ENCODE assay signal across 8 cellular contexts in the genomic region with DNA sequence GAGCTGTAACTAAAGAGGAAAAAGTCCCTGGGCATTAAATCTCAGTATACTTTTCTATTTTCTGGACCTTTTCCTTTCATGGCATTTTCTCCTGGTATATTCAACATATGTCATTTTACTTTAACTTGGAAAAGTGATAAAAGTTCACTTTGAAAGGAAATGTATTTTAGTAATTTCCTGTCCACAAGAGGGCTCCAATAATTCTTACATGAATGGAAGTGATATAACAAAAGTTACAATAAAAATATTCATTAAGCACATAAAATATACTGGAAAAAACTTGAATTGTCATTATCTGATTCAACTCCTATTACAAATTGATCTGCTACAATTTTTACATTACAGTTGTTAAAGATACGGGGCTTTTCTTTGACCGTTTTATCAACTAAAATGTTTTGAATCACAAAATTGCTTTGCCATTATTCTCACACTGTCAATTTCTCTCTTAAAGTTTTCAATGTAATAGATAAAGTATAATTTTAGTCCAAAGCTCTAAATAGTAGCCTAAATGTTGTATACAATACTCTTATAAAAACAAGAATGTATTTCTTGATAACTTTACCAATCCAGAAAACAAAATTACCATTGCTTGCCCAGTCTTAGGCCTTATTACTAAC. TPM values are rescaled to one million over a fixed set of nuclear protein-coding genes. Genes with fewer than 3 reads are reported as not detected.
DNase-seq lines count a peak whose midpoint lies in the region; ATAC-seq, FAIRE-seq and TF ChIP-seq lines count a peak whose summit lies in the region.

No MANE protein-coding gene starts in this region.

- no peaks in the 10 kb centered on the region for H3K27me3 Mint-ChIP-seq in endodermal cell (ENCODE audit: insufficient read depth)

- no peak for ATAC-seq in pancreas
- ATAC-seq in GM18873 (IDR thresholded peaks at IDR 0.05; ENCODE audit: low FRiP score, unreplicated experiment) = no peak
- ATAC-seq in GM21423 (IDR thresholded peaks at IDR 0.05; ENCODE audit: unreplicated experiment) = no peak

- no peak for TF ChIP-seq POLR2A in GM12892 (IDR thresholded peaks at IDR 0.05; ENCODE audit: low read depth, low read length)

- no peak overlapping the region for H3K27ac Mint-ChIP-seq in endodermal cell

- no peaks in the 10 kb centered on the region for H3K9me3 Mint-ChIP-seq in endodermal cell

- intact Hi-C loops in pancreas (cut with DNase I) = loop anchor here in 1 of 3 donors (5.0 kb wide), 1 partner anchor 267 kb away; no protein-coding TSS in a partner anchor

- TF ChIP-seq CTCF in D721Med (IDR thresholded peaks at IDR 0.05; ENCODE audit: insufficient read depth, missing control alignments) (peak; percentile 47), endodermal cell (conservative IDR thresholded peaks at IDR 0.05) (peak; percentile 48), pancreas (IDR thresholded peaks at IDR 0.05) (peak in 1 of 4 donors; percentile 14)

- no peaks in the 10 kb centered on the region for H3K36me3 Mint-ChIP-seq in endodermal cell (ENCODE audit: low read depth)

- FAIRE-seq in D721Med (lab: Jason Lieb, UNC) = no peak
- peak; percentile 88 for FAIRE-seq in pancreas (lab: Jason Lieb, UNC)
- no peak for FAIRE-seq in GM12892 (lab: Jason Lieb, UNC)

- in situ Hi-C loops in HAP-1 (cut with MboI; ENCODE audit: low sequenced_read_pairs) = loop anchor here (5.0 kb wide), 1 partner anchor 267 kb away; no protein-coding TSS in a partner anchor

- peak overlapping the region; percentile 50 for H3K9ac ChIP-seq in endodermal cell (ENCODE audit: extremely low read depth, low read length, poor library complexity, severe bottlenecking)

- H3K4me3 ChIP-seq in endodermal cell (ENCODE audit: low read length) = peak overlapping the region; percentile 99
- H3K4me3 ChIP-seq in pancreas = peak overlapping the region in 1 of 4 donors; percentile 93
- no peak overlapping the region for H3K4me3 ChIP-seq in HAP-1

- peaks cover 50% of the 10 kb centered on the region for H3K4me1 Mint-ChIP-seq in endodermal cell

- 80 to 95% methylated on average over 2 of the region's 2 CpGs for WGBS in endodermal cell (ENCODE audit: insufficient coverage in 1 of 2, insufficient read length in 1 of 2), 2 experiments
- WGBS in pancreas, 2 donors = 22 to 32% methylated on average over 2 of the region's 2 CpGs

- DNase-seq in D721Med (ENCODE audit: insufficient read length, low spot score) (no peak), NCI-H69 (lab: John Stamatoyannopoulos, UW) (peak; percentile 6), endodermal cell (no peak), pancreas (no peak), HAP-1 (ENCODE audit: low spot score in 2 of 2) (no peak), GM12892 (ENCODE audit: insufficient read length) (no peak)

- H3K9me3 ChIP-seq in endodermal cell (ENCODE audit: control insufficient read depth, low read length) = no peaks in the 10 kb centered on the region
- H3K9me3 ChIP-seq in pancreas = no peaks in the 10 kb centered on the region
- no peaks in the 10 kb centered on the region for H3K9me3 ChIP-seq in HAP-1

- H3K27ac ChIP-seq in endodermal cell (ENCODE audit: low read depth, low read length) (no peak overlapping the region), pancreas (no peak overlapping the region)

- H3K4me1 ChIP-seq in endodermal cell (ENCODE audit: control insufficient read depth, insufficient read depth, low read length) (peaks cover 2% of the 10 kb centered on the region), pancreas (peaks cover 3 to 33% (median 21%) of the 10 kb centered on the region in 3 donors), HAP-1 (peaks cover 25% of the 10 kb centered on the region)

- peak overlapping the region; percentile 18 for H3K4me3 Mint-ChIP-seq in endodermal cell

- H3K36me3 ChIP-seq in endodermal cell (ENCODE audit: control insufficient read depth, insufficient read depth, low read length) (no peaks in the 10 kb centered on the region), pancreas (no peaks in the 10 kb centered on the region), HAP-1 (replicated peaks) (no peaks in the 10 kb centered on the region)

- H3K27me3 ChIP-seq in endodermal cell (ENCODE audit: control insufficient read depth, insufficient read depth, low read length, poor library complexity, severe bottlenecking) = no peaks in the 10 kb centered on the region
- H3K27me3 ChIP-seq in pancreas = no peaks in the 10 kb centered on the region
- H3K27me3 ChIP-seq in HAP-1 (ENCODE audit: low read depth) = no peaks in the 10 kb centered on the region

RNA-seq across cellular contexts. Expression of a gene that starts 4.9 kb away (rescaled TPM):
- total RNA-seq in endodermal cell (10 to 100 TPM; 16.5 to 22.3 TPM), pancreas (10 to 100 TPM; 18.8 to 31.5 (median 23.1) TPM)
- 29.4 TPM for polyA plus RNA-seq in endodermal cell (2013, experiment 1 of 2)
- polyA plus RNA-seq in endodermal cell (2013, experiment 2 of 2) = 26.9 TPM
- 10 to 100 TPM in 1 of 2 donors, 1 to 10 TPM in 1; 9.7 to 25.9 TPM for polyA plus RNA-seq in pancreas
- 8.2 TPM for polyA plus RNA-seq in GM12892 (2012; ENCODE audit: missing spikeins)
